ENCODE assay signal across 8 cellular contexts in the genomic region with DNA sequence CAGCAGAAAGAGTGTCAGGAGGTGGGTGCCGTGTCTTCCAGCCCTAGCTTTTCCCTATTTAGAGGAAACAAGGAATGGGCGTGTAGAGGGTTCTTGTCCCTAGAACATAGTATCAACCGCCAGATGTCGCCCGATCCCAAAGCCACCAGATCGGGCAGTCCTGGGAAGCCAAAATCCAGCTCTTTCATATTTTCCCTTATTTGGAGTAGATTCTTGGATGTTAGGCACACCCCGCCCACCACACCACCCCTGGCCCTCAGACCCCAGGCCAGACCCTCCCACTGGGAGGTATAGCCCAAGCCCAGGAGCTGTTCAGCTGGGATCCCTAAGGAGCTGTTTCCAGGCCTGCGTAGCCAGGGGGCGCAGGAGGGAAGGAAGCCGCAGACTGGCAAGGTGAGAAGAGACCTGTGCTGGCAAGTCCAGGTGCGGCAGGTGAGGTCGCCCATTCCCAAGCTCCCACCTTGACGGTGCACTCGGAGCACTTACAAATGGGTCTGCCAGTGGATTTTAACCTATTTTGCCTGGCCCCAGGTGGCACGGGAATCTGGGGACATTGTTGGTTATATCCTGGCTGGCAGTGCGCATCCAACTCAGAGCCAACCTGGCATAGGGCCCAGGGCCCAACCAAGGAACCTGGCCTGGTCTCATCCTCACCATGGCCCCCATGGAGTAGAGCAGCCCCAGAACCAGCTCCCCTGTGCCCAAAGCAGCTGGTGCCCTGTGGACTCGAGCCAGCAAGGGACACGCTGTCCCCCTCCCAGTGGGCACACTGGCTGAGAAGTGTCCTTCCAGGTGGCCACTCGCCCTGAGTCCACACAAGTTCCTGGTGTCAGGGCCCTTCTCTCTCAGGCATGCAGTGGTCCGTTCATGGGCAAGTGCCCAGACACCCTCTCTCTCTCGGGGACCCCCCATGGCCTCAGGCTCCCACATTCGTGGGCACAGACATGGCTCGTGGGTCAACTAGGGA. TPM values are rescaled to one million over a fixed set of nuclear protein-coding genes. Genes with fewer than 3 reads are reported as not detected.
DNase-seq lines count a peak whose midpoint lies in the region; ATAC-seq and TF ChIP-seq lines count a peak whose summit lies in the region.

No MANE protein-coding gene starts in this region.

- in situ Hi-C loops in ACHN (cut with HindIII; ENCODE audit: low pct_ligation_motif_present, low pct_unique_long_range_greater_than_20kb, low sequenced_read_pairs) = no loop called here

- no peak for ATAC-seq in activated naive CD8-positive, alpha-beta T cell treated with anti-CD3 and anti-CD28 coated beads, Interleukin-2, amount 50 U/mL, for 24 hours
- ATAC-seq in heart left ventricle = peak in 2 of 4 donors; percentile 1 to 8
- no peak for ATAC-seq in HG02759 (IDR thresholded peaks at IDR 0.05; ENCODE audit: unreplicated experiment)

- H3K27me3 ChIP-seq in GM06990 (replicated peaks; ENCODE audit: control insufficient read depth, insufficient read depth, low read length) (no peaks in the 10 kb centered on the region), heart left ventricle (no peaks in the 10 kb centered on the region)

- H3K27me3 Mint-ChIP-seq in activated naive CD8-positive, alpha-beta T cell treated with anti-CD3 and anti-CD28 coated beads, Interleukin-2, amount 50 U/mL, for 24 hours = no peaks in the 10 kb centered on the region

- 9 to 51% (median 30%) methylated on average over 14 to 23 of the region's 23 CpGs for WGBS in heart left ventricle, 4 donors

- no peaks in the 10 kb centered on the region for H3K36me3 ChIP-seq in GM06990 (ENCODE audit: control insufficient read depth, insufficient read depth, low read length)
- H3K36me3 ChIP-seq in heart left ventricle = no peaks in the 10 kb centered on the region

- peaks cover 28% of the 10 kb centered on the region for H3K4me1 Mint-ChIP-seq in activated naive CD8-positive, alpha-beta T cell treated with anti-CD3 and anti-CD28 coated beads, Interleukin-2, amount 50 U/mL, for 24 hours

- TF ChIP-seq CTCF in GM06990 (IDR thresholded peaks at IDR 0.05; ENCODE audit: insufficient read depth, low read length, poor library complexity, severe bottlenecking) (peak; percentile 53), heart left ventricle (IDR thresholded peaks at IDR 0.05) (peak; percentile 33 to 76 (median 58))

- H3K4me3 Mint-ChIP-seq in activated naive CD8-positive, alpha-beta T cell treated with anti-CD3 and anti-CD28 coated beads, Interleukin-2, amount 50 U/mL, for 24 hours = peak overlapping the region; percentile 75

- H3K27ac ChIP-seq in heart left ventricle = peak overlapping the region in 10 of 12 donors; percentile 25 to 99 (median 92)

- peak; percentile 74 for DNase-seq in ACHN
- no peak for DNase-seq in GM06990 (ENCODE audit: extremely low read depth, insufficient read length)
- peak; percentile 43 for DNase-seq in NCI-H2029 treated with DMSO at 0.1 percent for 48 hours (lab: John Stamatoyannopoulos, UW)
- peak; percentile 36 for DNase-seq in activated naive CD8-positive, alpha-beta T cell treated with anti-CD3 and anti-CD28 coated beads, Interleukin-2, amount 50 U/mL, for 24 hours
- DNase-seq in heart left ventricle = peak in 4 of 5 donors; percentile 63 to 77 (median 68)
- peak in 6 of 10 donors; percentile 43 to 91 (median 54) for DNase-seq in posterior cingulate gyrus
- no peak for DNase-seq in activated CD8-positive, alpha-beta memory T cell treated with anti-CD3 and anti-CD28 coated beads, Interleukin-2, amount 50 U/mL, for 48 hours

- peaks cover 11% of the 10 kb centered on the region for H3K36me3 Mint-ChIP-seq in activated naive CD8-positive, alpha-beta T cell treated with anti-CD3 and anti-CD28 coated beads, Interleukin-2, amount 50 U/mL, for 24 hours (ENCODE audit: low read depth)

- no peak overlapping the region for H3K27ac Mint-ChIP-seq in activated naive CD8-positive, alpha-beta T cell treated with anti-CD3 and anti-CD28 coated beads, Interleukin-2, amount 50 U/mL, for 24 hours

- H3K4me1 ChIP-seq in heart left ventricle = peaks cover 0 to 45% (median 12%) of the 10 kb centered on the region in 12 donors

- no peaks in the 10 kb centered on the region for H3K9me3 Mint-ChIP-seq in activated naive CD8-positive, alpha-beta T cell treated with anti-CD3 and anti-CD28 coated beads, Interleukin-2, amount 50 U/mL, for 24 hours

- H3K9me3 ChIP-seq in heart left ventricle = peaks cover 0 to 4% (median 0%) of the 10 kb centered on the region in 12 donors

- intact Hi-C loops in heart left ventricle (cut with DNase I) (loop anchor here in 5 of 10 donors (2.0 to 10.0 kb wide), 4 partner anchors 57 to 161 kb away; a partner anchor contains a TSS), posterior cingulate gyrus (cut with DNase I) (no loop called here)

- TF ChIP-seq POLR2A in heart left ventricle (IDR thresholded peaks at IDR 0.05) = no peak

- H3K4me3 ChIP-seq in GM06990 (replicated peaks; ENCODE audit: low read depth, low read length) = peak overlapping the region; percentile 56
- H3K4me3 ChIP-seq in heart left ventricle = peak overlapping the region in 11 of 12 donors; percentile 20 to 99 (median 53)

RNA-seq across cellular contexts. Expression of a gene that starts 0.8 kb away (rescaled TPM):
- 100 to 1,000 TPM; 155 to 465 (median 234) TPM for total RNA-seq in heart left ventricle
- 100 to 1,000 TPM; 226 to 274 TPM for polyA plus RNA-seq in heart left ventricle

RNA-seq across cellular contexts. Expression of a gene that starts 5.5 kb away (rescaled TPM):
- total RNA-seq in heart left ventricle = 10 to 100 TPM; 37.6 to 76.8 (median 52.8) TPM
- polyA plus RNA-seq in heart left ventricle = 100 to 1,000 TPM in 1 of 2 donors, 10 to 100 TPM in 1; 71.9 to 152 TPM

RNA-seq across cellular contexts. Expression of a gene that starts 24.6 kb away (rescaled TPM):
- total RNA-seq in heart left ventricle = 1,000 to 10,000 TPM; 1,381 to 3,072 (median 2,052) TPM
- 1,000 to 10,000 TPM; 2,362 to 5,995 TPM for polyA plus RNA-seq in heart left ventricle

RNA-seq across cellular contexts. Expression of a gene that starts 35.4 kb away (rescaled TPM):
- total RNA-seq in heart left ventricle = 100 to 1,000 TPM in 2 of 9 donors, 10 to 100 TPM in 7; 26.7 to 117 (median 43.8) TPM
- 10 to 100 TPM; 27.7 to 57.1 TPM for polyA plus RNA-seq in heart left ventricle

RNA-seq across cellular contexts. Expression of a gene that starts 37.7 kb away (rescaled TPM):
- 10 to 100 TPM; 29.1 to 38.6 (median 34.5) TPM for total RNA-seq in heart left ventricle
- 10 to 100 TPM; 27.2 to 51.1 TPM for polyA plus RNA-seq in heart left ventricle

Comparison
In these comparisons a context has a peak if more than half of its experiments do, and no peak if none do; other contexts are left out.
1. DNase-seq: peak in ACHN (single experiment), NCI-H2029 treated with DMSO at 0.1 percent for 48 hours (single experiment), activated naive CD8-positive, alpha-beta T cell treated with anti-CD3 and anti-CD28 coated beads, Interleukin-2, amount 50 U/mL, for 24 hours (single experiment), heart left ventricle (4 of 5) and posterior cingulate gyrus (6 of 10); none in GM06990 (single experiment) and activated CD8-positive, alpha-beta memory T cell treated with anti-CD3 and anti-CD28 coated beads, Interleukin-2, amount 50 U/mL, for 48 hours (single experiment).